ENCODE assay signal across 1 cellular context in the genomic region with DNA sequence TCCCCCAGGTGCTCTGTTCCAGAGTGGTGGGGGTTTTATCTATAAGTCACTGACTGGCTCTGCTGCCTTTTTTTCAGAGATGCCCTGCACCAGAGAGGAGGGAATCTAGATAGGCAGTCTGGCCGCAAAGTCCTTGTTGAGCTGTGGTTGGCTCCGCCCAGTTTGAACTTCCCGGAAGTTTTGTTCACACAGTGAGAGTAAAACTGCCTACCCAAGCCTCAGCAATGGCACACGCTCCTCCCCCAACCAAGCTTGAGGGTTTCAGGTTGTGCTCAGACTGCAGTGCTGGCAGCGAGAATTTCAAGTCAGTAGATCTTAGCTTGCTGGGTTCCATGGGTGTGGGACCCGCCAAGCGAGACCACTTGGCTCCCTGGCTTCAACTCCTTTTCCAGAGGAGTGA.
TF ChIP-seq lines count a peak whose summit lies in the region.

No MANE protein-coding gene starts in this region.

TF ChIP-seq in GM23338, 12 proteins besides CTCF, POLR2A, EP300 and RAD21 (continued from another document):
- TF ChIP-seq, protein P1, sequence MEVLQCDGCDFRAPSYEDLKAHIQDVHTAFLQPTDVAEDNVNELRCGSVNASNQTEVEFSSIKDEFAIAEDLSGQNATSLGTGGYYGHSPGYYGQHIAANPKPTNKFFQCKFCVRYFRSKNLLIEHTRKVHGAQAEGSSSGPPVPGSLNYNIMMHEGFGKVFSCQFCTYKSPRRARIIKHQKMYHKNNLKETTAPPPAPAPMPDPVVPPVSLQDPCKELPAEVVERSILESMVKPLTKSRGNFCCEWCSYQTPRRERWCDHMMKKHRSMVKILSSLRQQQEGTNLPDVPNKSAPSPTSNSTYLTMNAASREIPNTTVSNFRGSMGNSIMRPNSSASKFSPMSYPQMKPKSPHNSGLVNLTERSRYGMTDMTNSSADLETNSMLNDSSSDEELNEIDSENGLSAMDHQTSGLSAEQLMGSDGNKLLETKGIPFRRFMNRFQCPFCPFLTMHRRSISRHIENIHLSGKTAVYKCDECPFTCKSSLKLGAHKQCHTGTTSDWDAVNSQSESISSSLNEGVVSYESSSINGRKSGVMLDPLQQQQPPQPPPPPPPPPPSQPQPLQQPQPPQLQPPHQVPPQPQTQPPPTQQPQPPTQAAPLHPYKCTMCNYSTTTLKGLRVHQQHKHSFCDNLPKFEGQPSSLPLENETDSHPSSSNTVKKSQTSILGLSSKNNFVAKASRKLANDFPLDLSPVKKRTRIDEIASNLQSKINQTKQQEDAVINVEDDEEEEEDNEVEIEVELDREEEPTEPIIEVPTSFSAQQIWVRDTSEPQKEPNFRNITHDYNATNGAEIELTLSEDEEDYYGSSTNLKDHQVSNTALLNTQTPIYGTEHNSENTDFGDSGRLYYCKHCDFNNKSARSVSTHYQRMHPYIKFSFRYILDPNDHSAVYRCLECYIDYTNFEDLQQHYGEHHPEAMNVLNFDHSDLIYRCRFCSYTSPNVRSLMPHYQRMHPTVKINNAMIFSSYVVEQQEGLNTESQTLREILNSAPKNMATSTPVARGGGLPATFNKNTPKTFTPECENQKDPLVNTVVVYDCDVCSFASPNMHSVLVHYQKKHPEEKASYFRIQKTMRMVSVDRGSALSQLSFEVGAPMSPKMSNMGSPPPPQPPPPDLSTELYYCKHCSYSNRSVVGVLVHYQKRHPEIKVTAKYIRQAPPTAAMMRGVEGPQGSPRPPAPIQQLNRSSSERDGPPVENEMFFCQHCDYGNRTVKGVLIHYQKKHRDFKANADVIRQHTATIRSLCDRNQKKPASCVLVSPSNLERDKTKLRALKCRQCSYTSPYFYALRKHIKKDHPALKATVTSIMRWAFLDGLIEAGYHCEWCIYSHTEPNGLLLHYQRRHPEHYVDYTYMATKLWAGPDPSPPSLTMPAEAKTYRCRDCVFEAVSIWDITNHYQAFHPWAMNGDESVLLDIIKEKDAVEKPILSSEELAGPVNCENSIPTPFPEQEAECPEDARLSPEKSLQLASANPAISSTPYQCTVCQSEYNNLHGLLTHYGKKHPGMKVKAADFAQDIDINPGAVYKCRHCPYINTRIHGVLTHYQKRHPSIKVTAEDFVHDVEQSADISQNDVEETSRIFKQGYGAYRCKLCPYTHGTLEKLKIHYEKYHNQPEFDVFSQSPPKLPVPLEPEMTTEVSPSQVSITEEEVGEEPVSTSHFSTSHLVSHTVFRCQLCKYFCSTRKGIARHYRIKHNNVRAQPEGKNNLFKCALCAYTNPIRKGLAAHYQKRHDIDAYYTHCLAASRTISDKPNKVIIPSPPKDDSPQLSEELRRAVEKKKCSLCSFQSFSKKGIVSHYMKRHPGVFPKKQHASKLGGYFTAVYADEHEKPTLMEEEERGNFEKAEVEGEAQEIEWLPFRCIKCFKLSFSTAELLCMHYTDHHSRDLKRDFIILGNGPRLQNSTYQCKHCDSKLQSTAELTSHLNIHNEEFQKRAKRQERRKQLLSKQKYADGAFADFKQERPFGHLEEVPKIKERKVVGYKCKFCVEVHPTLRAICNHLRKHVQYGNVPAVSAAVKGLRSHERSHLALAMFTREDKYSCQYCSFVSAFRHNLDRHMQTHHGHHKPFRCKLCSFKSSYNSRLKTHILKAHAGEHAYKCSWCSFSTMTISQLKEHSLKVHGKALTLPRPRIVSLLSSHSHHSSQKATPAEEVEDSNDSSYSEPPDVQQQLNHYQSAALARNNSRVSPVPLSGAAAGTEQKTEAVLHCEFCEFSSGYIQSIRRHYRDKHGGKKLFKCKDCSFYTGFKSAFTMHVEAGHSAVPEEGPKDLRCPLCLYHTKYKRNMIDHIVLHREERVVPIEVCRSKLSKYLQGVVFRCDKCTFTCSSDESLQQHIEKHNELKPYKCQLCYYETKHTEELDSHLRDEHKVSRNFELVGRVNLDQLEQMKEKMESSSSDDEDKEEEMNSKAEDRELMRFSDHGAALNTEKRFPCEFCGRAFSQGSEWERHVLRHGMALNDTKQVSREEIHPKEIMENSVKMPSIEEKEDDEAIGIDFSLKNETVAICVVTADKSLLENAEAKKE (CRISPR knock-in tag; IDR thresholded peaks at IDR 0.05), result no peak
- no peak for TF ChIP-seq STAT1 (IDR thresholded peaks at IDR 0.05; ENCODE audit: unreplicated experiment)
